ENCODE assay signal across 25 cellular contexts in genomic region chr11:15275141-15275540, GRCh38.
"Had no signal": no experiment of that assay in that cellular context is flagged by ENCODE, and none has a peak within 500 bp of the region (broad histone marks: within the 10 kb centered on the region; RNA-seq: fewer than 3 reads in every experiment).

No MANE protein-coding gene starts in this region.

- H3K4me1 ChIP-seq: ascending aorta, left lung, lower lobe of right lung, right lobe of liver, upper lobe of right lung had no signal

- H3K9me3 ChIP-seq: ascending aorta, heart right ventricle, left lung, lower lobe of right lung, right lobe of liver, upper lobe of right lung had no signal

- DNase-seq: activated CD4-positive, alpha-beta memory T cell treated with anti-CD3 and anti-CD28 coated beads for 36 hours; activated CD4-positive, alpha-beta T cell treated with anti-CD3 and anti-CD28 coated beads, Interleukin-2, amount 10 ng/mL, durations not matched to agents 24 days and 14 days; activated CD4-positive, CD25-positive, alpha-beta regulatory T cell treated with anti-CD3 and anti-CD28 coated beads, Interleukin-2, amount 50 U/mL, for 72 hours; activated CD8-positive, alpha-beta memory T cell treated with anti-CD3 and anti-CD28 coated beads, Interleukin-2, amount 50 U/mL, for 4 hours; activated gamma-delta T cell; activated naive CD4-positive, alpha-beta T cell treated with anti-CD3 and anti-CD28 coated beads, Interleukin-2, amount 10 ng/mL, durations not matched to agents 7 days and 5 days; activated naive CD8-positive, alpha-beta T cell treated with anti-CD3 and anti-CD28 coated beads, Interleukin-2, amount 10 ng/mL, durations not matched to agents 7 days and 5 days; activated T-cell treated with anti-CD3 and anti-CD28 coated beads, Interleukin-2, amount 50 U/mL, for 1 hour; effector memory CD8-positive, alpha-beta T cell; heart right ventricle; kidney glomerular epithelial cell; left lung; lower lobe of right lung; naive thymus-derived CD4-positive, alpha-beta T cell; right lobe of liver; stimulated activated CD4-positive, alpha-beta T cell treated with anti-CD3 and anti-CD28 coated beads, Interleukin-12 subunit alpha, Interleukin-12 subunit beta, amount 100 ng/mL, for 4 hours; stimulated activated CD4-positive, alpha-beta T cell treated with anti-CD3 and anti-CD28 coated beads, Interleukin-4, amount 100 ng/mL, for 24 hours; T-helper 2 cell; upper lobe of right lung had no signal

- H3K27ac ChIP-seq: ascending aorta, cardiac muscle cell, coronary artery, dorsolateral prefrontal cortex, heart right ventricle, left lung, lower lobe of right lung, right lobe of liver, skin epidermis, upper lobe of right lung had no signal

- ATAC-seq: effector memory CD8-positive, alpha-beta T cell; heart right ventricle; left lung; lower lobe of right lung; naive thymus-derived CD4-positive, alpha-beta T cell; right lobe of liver; stimulated activated effector memory CD8-positive, alpha-beta T cell treated with anti-CD3 and anti-CD28 coated beads, Interleukin-12 subunit alpha, Interleukin-12 subunit beta, amount 100 ng/mL, for 72 hours; upper lobe of right lung had no signal

- H3K4me3 ChIP-seq: ascending aorta, cardiac muscle cell, coronary artery, dorsolateral prefrontal cortex, heart right ventricle, left lung, lower lobe of right lung, right lobe of liver, skin epidermis, upper lobe of right lung had no signal

- H3K36me3 ChIP-seq: ascending aorta, cardiac muscle cell, heart right ventricle, left lung, lower lobe of right lung, right lobe of liver, upper lobe of right lung had no signal
